In genomic region chr7:51299391-51300133, GRCh38 we compare ENCODE assay signal across 26 cellular contexts. TPM values are rescaled to one million over a fixed set of nuclear protein-coding genes. Genes with fewer than 3 reads are reported as not detected.
A peak's percentile ranks its signal among the peaks of the same experiment; 100 is the strongest.
DNase-seq lines count a peak whose midpoint lies in the region; ATAC-seq and TF ChIP-seq lines count a peak whose summit lies in the region.
"Had no signal": no experiment of that assay in that cellular context is flagged by ENCODE, and none has a peak within 500 bp of the region (broad histone marks: within the 10 kb centered on the region; RNA-seq: fewer than 3 reads in every experiment).

No MANE protein-coding gene starts in this region.

- no peaks in the 10 kb centered on the region for H3K27me3 Mint-ChIP-seq in progenitor cell of endocrine pancreas

- no peak overlapping the region for H3K27ac Mint-ChIP-seq in progenitor cell of endocrine pancreas

- peak; percentile 54 for DNase-seq in cardiac septum (ENCODE audit: low spot score)
- DNase-seq in Right ventricle myocardium superior, result no peak
- no peak for DNase-seq in progenitor cell of endocrine pancreas (ENCODE audit: low spot score, unreplicated experiment)
- DNase-seq in iPS-NIHi11 (ENCODE audit: low spot score), result no peak
- no peak for DNase-seq in GM13977 (ENCODE audit: low spot score)
- DNase-seq in spleen, result no peak
- DNase-seq: activated CD4-positive, CD25-positive, alpha-beta regulatory T cell treated with anti-CD3 and anti-CD28 coated beads, Interleukin-2, amount 50 U/mL, for 72 hours; activated naive CD4-positive, alpha-beta T cell treated with Interleukin-2 at 50 U/mL for 16 hours; activated T-cell treated with anti-CD3 and anti-CD28 coated beads, Interleukin-2, amount 50 U/mL, for 4 hours; GM23248; KBM-7; NCI-H187; nucleus accumbens; retina; T1000 had no signal

- ATAC-seq in Right ventricle myocardium superior (ENCODE audit: poor library complexity) (no peak), esophagus mucosa (peak; percentile 39)
- ATAC-seq: activated T-cell treated with anti-CD3 and anti-CD28 coated beads, Interleukin-2, amount 50 U/mL, for 4 hours had no signal

- whole genome bisulfite sequencing in spleen, 5 donors, result 85 to 96% (median 89%) methylated on average over 5 of the region's 5 CpGs

- peaks cover 14% of the 10 kb centered on the region for H3K4me1 Mint-ChIP-seq in progenitor cell of endocrine pancreas (ENCODE audit: low read depth)

- no peaks in the 10 kb centered on the region for H3K4me1 ChIP-seq in spleen
- H3K4me1 ChIP-seq: BLaER1 treated with 17β-estradiol and CSF1 and Interleukin-3, amounts not matched to agents 10 nM and 100 nM had no signal

- no peaks in the 10 kb centered on the region for H3K9me3 ChIP-seq in spleen
- H3K9me3 ChIP-seq: BLaER1 treated with 17β-estradiol and CSF1 and Interleukin-3, amounts not matched to agents 10 nM and 100 nM; suprapubic skin had no signal

- no peaks in the 10 kb centered on the region for H3K36me3 Mint-ChIP-seq in progenitor cell of endocrine pancreas (ENCODE audit: insufficient read depth)

- intact Hi-C loops in cardiac septum (cut with DNase I) (no loop called here), Right ventricle myocardium superior (cut with DNase I) (loop anchor here (5.0 kb wide), 1 partner anchor 47 kb away; no protein-coding TSS in a partner anchor), spleen (cut with DNase I; ENCODE audit: low total_unique reads) (no loop called here)

- no peaks in the 10 kb centered on the region for H3K36me3 ChIP-seq in spleen
- H3K36me3 ChIP-seq: BLaER1 treated with 17β-estradiol and CSF1 and Interleukin-3, amounts not matched to agents 10 nM and 100 nM; suprapubic skin had no signal

- peak; percentile 20 for TF ChIP-seq CTCF in progenitor cell of endocrine pancreas (IDR thresholded peaks at IDR 0.05; ENCODE audit: unreplicated experiment)
- no peak for TF ChIP-seq CTCF in GM13977 (IDR thresholded peaks at IDR 0.05; ENCODE audit: extremely low read depth, insufficient read depth, missing control alignments)
- no peak for TF ChIP-seq CTCF in spleen (IDR thresholded peaks at IDR 0.05 in 8 of 11, conservative IDR thresholded peaks at IDR 0.05 in 3 of 11)

- in situ Hi-C loops in GM13977 (cut with MboI; ENCODE audit: low pct_unique_long_range_greater_than_20kb, low sequenced_read_pairs, unreplicated experiment), result no loop called here

- H3K9me3 Mint-ChIP-seq in progenitor cell of endocrine pancreas (ENCODE audit: low read depth), result no peaks in the 10 kb centered on the region
- H3K9me3 Mint-ChIP-seq: activated T-cell treated with anti-CD3 and anti-CD28 coated beads, Interleukin-2, amount 50 U/mL, for 4 hours had no signal

- no peak overlapping the region for H3K4me3 Mint-ChIP-seq in progenitor cell of endocrine pancreas (ENCODE audit: low read depth)
- H3K4me3 Mint-ChIP-seq: activated T-cell treated with anti-CD3 and anti-CD28 coated beads, Interleukin-2, amount 50 U/mL, for 4 hours had no signal

- no peak overlapping the region for H3K4me3 ChIP-seq in spleen
- H3K4me3 ChIP-seq: BLaER1 treated with 17β-estradiol and CSF1 and Interleukin-3, amounts not matched to agents 10 nM and 100 nM; coronary artery; GM23248; hepatocyte; suprapubic skin had no signal

- peak overlapping the region; percentile 82 for H3K27ac ChIP-seq in angular gyrus (ENCODE audit: low read depth, low read length)
- H3K27ac ChIP-seq in spleen, result no peak overlapping the region
- H3K27ac ChIP-seq: BLaER1 treated with 17β-estradiol and CSF1 and Interleukin-3, amounts not matched to agents 10 nM and 100 nM; coronary artery; GM23248; hepatocyte; suprapubic skin had no signal

- H3K27me3 ChIP-seq in spleen (replicated peaks in 1 of 7), result no peaks in the 10 kb centered on the region
- H3K27me3 ChIP-seq: BLaER1 treated with 17β-estradiol and CSF1 and Interleukin-3, amounts not matched to agents 10 nM and 100 nM; hepatocyte; suprapubic skin had no signal

- no peak for TF ChIP-seq POLR2A in spleen (IDR thresholded peaks at IDR 0.05)

RNA-seq across cellular contexts. Expression of gene COBL, which starts 17.0 kb away (rescaled TPM):
- total RNA-seq in cardiac septum (109 TPM), Right ventricle myocardium superior (76.5 TPM), esophagus mucosa (10.4 TPM), progenitor cell of endocrine pancreas (19.8 and 21.3 TPM in 2 replicates), spleen (under 1 TPM in 6 of 7 donors, not detected in 1; 0.09 to 0.69 (median 0.58) TPM)
- under 1 TPM; 0.09 to 0.80 (median 0.35) TPM for polyA plus RNA-seq in spleen
- total RNA-seq: A673, fibroblast of villous mesenchyme, G401, GM23248, lung microvascular endothelial cell had no signal
- polyA plus RNA-seq: endothelial cell of umbilical vein, GM23248 had no signal
